In the genomic region with DNA sequence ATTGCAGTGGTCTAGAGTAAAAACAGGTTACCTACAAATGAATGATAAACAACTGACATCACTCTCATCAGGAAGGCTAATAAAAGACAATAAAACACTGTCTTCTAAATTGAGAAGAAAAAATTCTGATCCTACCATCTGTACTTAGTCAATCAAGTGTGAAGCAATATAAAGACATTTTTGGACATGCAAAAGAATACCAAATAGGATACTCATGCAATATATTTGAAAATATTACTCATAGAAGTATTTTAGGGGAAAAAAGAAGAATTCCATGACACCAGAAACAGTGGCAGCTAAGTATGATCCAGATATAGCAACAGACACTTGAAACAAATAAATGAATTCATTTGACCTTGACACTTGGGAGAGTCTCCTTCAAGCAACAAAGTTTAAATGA, we compare ENCODE assay signal across 1 cellular context.
TF ChIP-seq lines count a peak whose summit lies in the region.

No MANE protein-coding gene starts in this region.

TF ChIP-seq in IMR-90, 13 proteins besides CTCF, POLR2A, EP300 and RAD21:
- TF ChIP-seq CHD1 (IDR thresholded peaks at IDR 0.05; ENCODE audit: low read depth, low read length) = no peak
- no peak for TF ChIP-seq RFX5 (IDR thresholded peaks at IDR 0.05; ENCODE audit: low read depth, low read length)
- no peak for TF ChIP-seq SMC3 (IDR thresholded peaks at IDR 0.05; ENCODE audit: low read depth, low read length)
- TF ChIP-seq, protein P1, sequence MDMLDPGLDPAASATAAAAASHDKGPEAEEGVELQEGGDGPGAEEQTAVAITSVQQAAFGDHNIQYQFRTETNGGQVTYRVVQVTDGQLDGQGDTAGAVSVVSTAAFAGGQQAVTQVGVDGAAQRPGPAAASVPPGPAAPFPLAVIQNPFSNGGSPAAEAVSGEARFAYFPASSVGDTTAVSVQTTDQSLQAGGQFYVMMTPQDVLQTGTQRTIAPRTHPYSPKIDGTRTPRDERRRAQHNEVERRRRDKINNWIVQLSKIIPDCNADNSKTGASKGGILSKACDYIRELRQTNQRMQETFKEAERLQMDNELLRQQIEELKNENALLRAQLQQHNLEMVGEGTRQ (IDR thresholded peaks at IDR 0.05; ENCODE audit: low read depth, low read length) = no peak
- no peak for TF ChIP-seq MAZ (IDR thresholded peaks at IDR 0.05; ENCODE audit: borderline replicate concordance, low read depth, low read length)
- TF ChIP-seq FOS (IDR thresholded peaks at IDR 0.05; ENCODE audit: low read depth, low read length) = no peak
- TF ChIP-seq BHLHE40 (IDR thresholded peaks at IDR 0.05; ENCODE audit: low read depth, low read length) = no peak
- TF ChIP-seq, protein P2, sequence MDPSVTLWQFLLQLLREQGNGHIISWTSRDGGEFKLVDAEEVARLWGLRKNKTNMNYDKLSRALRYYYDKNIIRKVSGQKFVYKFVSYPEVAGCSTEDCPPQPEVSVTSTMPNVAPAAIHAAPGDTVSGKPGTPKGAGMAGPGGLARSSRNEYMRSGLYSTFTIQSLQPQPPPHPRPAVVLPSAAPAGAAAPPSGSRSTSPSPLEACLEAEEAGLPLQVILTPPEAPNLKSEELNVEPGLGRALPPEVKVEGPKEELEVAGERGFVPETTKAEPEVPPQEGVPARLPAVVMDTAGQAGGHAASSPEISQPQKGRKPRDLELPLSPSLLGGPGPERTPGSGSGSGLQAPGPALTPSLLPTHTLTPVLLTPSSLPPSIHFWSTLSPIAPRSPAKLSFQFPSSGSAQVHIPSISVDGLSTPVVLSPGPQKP (IDR thresholded peaks at IDR 0.05; ENCODE audit: borderline replicate concordance, low read depth, low read length) = no peak
- no peak for TF ChIP-seq MXI1 (IDR thresholded peaks at IDR 0.05; ENCODE audit: borderline replicate concordance, low read depth, low read length)
- TF ChIP-seq RCOR1 (IDR thresholded peaks at IDR 0.05; ENCODE audit: insufficient replicate concordance, low read length) = no peak
- TF ChIP-seq CEBPB (IDR thresholded peaks at IDR 0.05; ENCODE audit: low read depth, low read length) = no peak
